8 cellular contexts compared by ENCODE assay signal in the genomic region with DNA sequence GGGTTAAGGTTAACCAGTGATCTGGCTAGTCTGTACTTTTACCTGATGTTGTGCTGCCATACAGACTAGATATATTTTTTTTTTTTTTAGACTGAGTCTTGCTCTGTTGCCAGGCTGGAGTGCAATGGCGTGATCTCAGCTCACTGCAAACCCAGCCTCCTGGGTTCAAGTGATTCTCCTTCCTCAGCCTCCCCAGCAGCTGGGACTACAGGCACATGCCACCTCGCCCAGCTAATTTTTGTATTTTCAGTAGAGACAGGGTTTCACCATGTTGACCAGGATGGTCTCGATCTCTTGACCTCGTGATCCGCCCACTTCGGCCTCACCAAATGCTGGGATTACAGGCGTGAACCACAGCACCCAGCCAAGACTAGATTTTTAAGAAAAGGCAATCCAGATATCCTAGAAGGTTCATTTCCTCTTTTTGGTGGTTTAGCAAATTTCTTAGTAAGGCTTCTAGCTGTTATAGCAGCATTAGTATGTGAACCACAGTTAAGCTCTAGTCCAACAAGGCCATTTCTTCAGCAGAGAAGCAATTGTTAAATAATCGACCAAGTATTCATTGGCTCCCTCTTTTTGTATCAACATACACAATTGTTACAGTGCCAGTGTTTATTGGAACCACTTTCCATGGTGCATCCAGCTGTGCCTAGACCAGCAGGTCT. TPM values are rescaled to one million over a fixed set of nuclear protein-coding genes. Genes with fewer than 3 reads are reported as not detected.
DNase-seq lines count a peak whose midpoint lies in the region; ATAC-seq and TF ChIP-seq lines count a peak whose summit lies in the region.
"Not testable (repeated sequence)": the region's sequence is repeated elsewhere in the genome, so short reads cannot be mapped to it uniquely, and the experiment has no call there.

A gene with protein sequence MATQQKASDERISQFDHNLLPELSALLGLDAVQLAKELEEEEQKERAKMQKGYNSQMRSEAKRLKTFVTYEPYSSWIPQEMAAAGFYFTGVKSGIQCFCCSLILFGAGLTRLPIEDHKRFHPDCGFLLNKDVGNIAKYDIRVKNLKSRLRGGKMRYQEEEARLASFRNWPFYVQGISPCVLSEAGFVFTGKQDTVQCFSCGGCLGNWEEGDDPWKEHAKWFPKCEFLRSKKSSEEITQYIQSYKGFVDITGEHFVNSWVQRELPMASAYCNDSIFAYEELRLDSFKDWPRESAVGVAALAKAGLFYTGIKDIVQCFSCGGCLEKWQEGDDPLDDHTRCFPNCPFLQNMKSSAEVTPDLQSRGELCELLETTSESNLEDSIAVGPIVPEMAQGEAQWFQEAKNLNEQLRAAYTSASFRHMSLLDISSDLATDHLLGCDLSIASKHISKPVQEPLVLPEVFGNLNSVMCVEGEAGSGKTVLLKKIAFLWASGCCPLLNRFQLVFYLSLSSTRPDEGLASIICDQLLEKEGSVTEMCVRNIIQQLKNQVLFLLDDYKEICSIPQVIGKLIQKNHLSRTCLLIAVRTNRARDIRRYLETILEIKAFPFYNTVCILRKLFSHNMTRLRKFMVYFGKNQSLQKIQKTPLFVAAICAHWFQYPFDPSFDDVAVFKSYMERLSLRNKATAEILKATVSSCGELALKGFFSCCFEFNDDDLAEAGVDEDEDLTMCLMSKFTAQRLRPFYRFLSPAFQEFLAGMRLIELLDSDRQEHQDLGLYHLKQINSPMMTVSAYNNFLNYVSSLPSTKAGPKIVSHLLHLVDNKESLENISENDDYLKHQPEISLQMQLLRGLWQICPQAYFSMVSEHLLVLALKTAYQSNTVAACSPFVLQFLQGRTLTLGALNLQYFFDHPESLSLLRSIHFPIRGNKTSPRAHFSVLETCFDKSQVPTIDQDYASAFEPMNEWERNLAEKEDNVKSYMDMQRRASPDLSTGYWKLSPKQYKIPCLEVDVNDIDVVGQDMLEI (N-terminal part only) (minus strand): TSS at position 51 of the 665 bp plus-strand sequence. CDS start 12,424 bp downstream, outside the sequence.

- H3K9me3 Mint-ChIP-seq in osteocyte (ENCODE audit: unreplicated experiment): not testable (repeated sequence)

- peak; percentile 73 for ATAC-seq in GM18511 (IDR thresholded peaks at IDR 0.05; ENCODE audit: unreplicated experiment)
- peak; percentile 65 for ATAC-seq in HG02938 (IDR thresholded peaks at IDR 0.05; ENCODE audit: unreplicated experiment)
- peak; percentile 55 for ATAC-seq in upper lobe of right lung

- H3K4me1 ChIP-seq in upper lobe of right lung: not testable (repeated sequence)

- not testable (repeated sequence) for H3K27me3 Mint-ChIP-seq in osteocyte (ENCODE audit: unreplicated experiment)

- not testable (repeated sequence) for H3K4me3 ChIP-seq in dorsolateral prefrontal cortex, upper lobe of right lung

- not testable (repeated sequence) for TF ChIP-seq CTCF in dorsolateral prefrontal cortex (IDR thresholded peaks at IDR 0.05 in 54 of 56, conservative IDR thresholded peaks at IDR 0.05 in 2 of 56; ENCODE audit: low read depth in 1 of 56, partially characterized antibody in 56 of 56); osteocyte (IDR thresholded peaks at IDR 0.05); subcutaneous adipose tissue (IDR thresholded peaks at IDR 0.05; ENCODE audit: low read depth); upper lobe of right lung (IDR thresholded peaks at IDR 0.05)

- not testable (repeated sequence) for H3K4me1 Mint-ChIP-seq in osteocyte (ENCODE audit: unreplicated experiment)

- not testable (repeated sequence) for H3K27ac Mint-ChIP-seq in osteocyte (ENCODE audit: unreplicated experiment)

- H3K36me3 ChIP-seq in upper lobe of right lung: not testable (repeated sequence)

- intact Hi-C loops in T-helper 1 cell treated with Interleukin-12 subunit alpha and Interleukin-12 subunit beta and Interleukin-4 antibody, amounts not matched to agents 30 ng/mL and 1 ng/mL, for 36 hours (cut with micrococcal nuclease); dorsolateral prefrontal cortex (cut with DNase I); upper lobe of right lung (cut with DNase I): not testable (repeated sequence)

- DNase-seq in dorsolateral prefrontal cortex; mesenteric fat pad (ENCODE audit: low spot score); osteocyte (ENCODE audit: extremely low spot score, unreplicated experiment); upper lobe of right lung: not testable (repeated sequence)

- H3K27ac ChIP-seq in dorsolateral prefrontal cortex, upper lobe of right lung: not testable (repeated sequence)

- not testable (repeated sequence) for H3K36me3 Mint-ChIP-seq in osteocyte (ENCODE audit: unreplicated experiment)

- H3K4me3 Mint-ChIP-seq in osteocyte (ENCODE audit: unreplicated experiment): not testable (repeated sequence)

- H3K27me3 ChIP-seq in dorsolateral prefrontal cortex, upper lobe of right lung: not testable (repeated sequence)

- not testable (repeated sequence) for H3K9me3 ChIP-seq in upper lobe of right lung

RNA-seq across cellular contexts. Expression of the gene that starts here (rescaled TPM):
- total RNA-seq in T-helper 1 cell treated with Interleukin-12 subunit alpha and Interleukin-12 subunit beta and Interleukin-4 antibody, amounts not matched to agents 30 ng/mL and 1 ng/mL, for 36 hours: 12.0 and 12.9 TPM in 2 replicates
- total RNA-seq in dorsolateral prefrontal cortex (10 to 100 TPM; 14.8 to 80.6 (median 35.3) TPM), mesenteric fat pad (51.4 TPM), osteocyte (10.9 and 11.3 TPM in 2 replicates), subcutaneous adipose tissue (10 to 100 TPM; 24.3 to 41.6 (median 33.7) TPM), upper lobe of right lung (28.8 TPM)
